In genomic region chr6:48069280-48069679, GRCh38 we compare ENCODE assay signal across 1 cellular context.
TF ChIP-seq lines count a peak whose summit lies in the region.

No MANE protein-coding gene starts in this region.

TF ChIP-seq in WTC11, 78 proteins besides CTCF, POLR2A, EP300 and RAD21 (continued from another document):
- TF ChIP-seq ZBTB43 (CRISPR knock-in tag; IDR thresholded peaks at IDR 0.05): no peak
- TF ChIP-seq RORB (CRISPR knock-in tag; IDR thresholded peaks at IDR 0.05): no peak
- no peak for TF ChIP-seq CREM (CRISPR knock-in tag; IDR thresholded peaks at IDR 0.05)
- TF ChIP-seq STAT6 (CRISPR knock-in tag; conservative IDR thresholded peaks at IDR 0.05; ENCODE audit: low read depth): no peak
- no peak for TF ChIP-seq IRF2 (CRISPR knock-in tag; IDR thresholded peaks at IDR 0.05; ENCODE audit: borderline replicate concordance, low read depth)
- no peak for TF ChIP-seq ERG (CRISPR knock-in tag; IDR thresholded peaks at IDR 0.05)
- no peak for TF ChIP-seq RELA (CRISPR knock-in tag; IDR thresholded peaks at IDR 0.05; ENCODE audit: borderline replicate concordance)
- no peak for TF ChIP-seq E2F1 (CRISPR knock-in tag; IDR thresholded peaks at IDR 0.05)
- TF ChIP-seq ZNF263 (CRISPR knock-in tag; IDR thresholded peaks at IDR 0.05; ENCODE audit: low read depth): no peak
- TF ChIP-seq AFF4 (CRISPR knock-in tag; IDR thresholded peaks at IDR 0.05; ENCODE audit: borderline replicate concordance): no peak
- TF ChIP-seq MXD4 (CRISPR knock-in tag; IDR thresholded peaks at IDR 0.05; ENCODE audit: borderline replicate concordance): no peak
